Comparison of ENCODE assay signal across 25 cellular contexts in the genomic region with DNA sequence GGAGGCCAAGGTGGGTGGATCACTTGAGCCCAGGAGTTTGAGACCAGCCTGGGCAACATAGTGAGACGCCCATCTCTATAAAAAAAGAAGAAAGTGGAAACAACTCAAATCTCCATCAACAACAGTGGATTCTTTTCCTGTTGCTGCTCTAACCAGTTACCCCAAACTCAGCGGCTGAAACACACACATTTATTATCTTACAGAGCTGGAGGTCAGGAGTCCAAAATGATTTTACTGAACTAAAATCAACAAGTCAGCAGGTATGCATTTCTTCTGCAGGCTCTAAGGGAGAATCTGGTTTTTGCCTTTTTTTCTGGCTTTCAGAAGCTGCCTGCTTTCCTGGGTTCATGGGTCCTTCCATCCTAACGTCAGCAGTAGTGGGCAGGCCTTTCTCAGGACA. TPM values are rescaled to one million over a fixed set of nuclear protein-coding genes. Genes with fewer than 3 reads are reported as not detected.
"Had no signal": no experiment of that assay in that cellular context is flagged by ENCODE, and none has a peak within 500 bp of the region (broad histone marks: within the 10 kb centered on the region; RNA-seq: fewer than 3 reads in every experiment).

No MANE protein-coding gene starts in this region.

- H3K27ac Mint-ChIP-seq: IgD-negative memory B cell had no signal

- H3K9ac ChIP-seq: SK-N-SH had no signal

- H3K27ac ChIP-seq: RWPE1 had no signal

- DNase-seq: KBM-7, MV-4-11, NCI-H1048, NCI-H1105, NCI-H1417, NCI-H1436 treated with DMSO at 0.1 percent for 48 hours, NCI-H1694, NCI-H1930, NCI-H2081, NCI-H2107, NCI-H2227 treated with DMSO at 0.1 percent for 48 hours, NCI-H524 treated with DMSO at 0.1 percent for 48 hours, NCI-H69, NCI-H774, PC-3, SHP77, SK-N-SH had no signal

- ATAC-seq: Panc1, PC-3 had no signal

- H3K4me3 Mint-ChIP-seq: IgD-negative memory B cell had no signal

- H3K9me3 Mint-ChIP-seq: IgD-negative memory B cell had no signal

- H3K36me3 Mint-ChIP-seq: IgD-negative memory B cell had no signal

- H3K9me3 ChIP-seq: SK-N-SH had no signal

- H3K4me2 ChIP-seq: SK-N-SH had no signal

RNA-seq across cellular contexts. Expression of a gene that starts 27.1 kb away (rescaled TPM):
- total RNA-seq: HT1080, LHCN-M2, NCI-H460, OCI-LY7, PC-3, SK-MEL-5 had no signal
- polyA plus RNA-seq: IgD-negative memory B cell, SK-N-SH had no signal
